Comparison of ENCODE assay signal across 24 cellular contexts in genomic region chr5:118918232-118918631, GRCh38.
DNase-seq lines count a peak whose midpoint lies in the region; ATAC-seq lines count a peak whose summit lies in the region.
"Had no signal": no experiment of that assay in that cellular context is flagged by ENCODE, and none has a peak within 500 bp of the region (broad histone marks: within the 10 kb centered on the region; RNA-seq: fewer than 3 reads in every experiment).

No MANE protein-coding gene starts in this region.

- H3K9me3 Mint-ChIP-seq in stimulated activated naive CD8-positive, alpha-beta T cell treated with anti-CD3 and anti-CD28 coated beads, Interleukin-15, amount 100 ng/mL, for 72 hours = no peaks in the 10 kb centered on the region
- H3K9me3 Mint-ChIP-seq: CD4-positive, CD25-positive, alpha-beta regulatory T cell; T-helper 2 cell treated with Interferon-gamma antibody and Interleukin-4, amounts not matched to agents 5 μg/mL and 100 μg/mL, for 36 hours had no signal

- no peaks in the 10 kb centered on the region for H3K27me3 Mint-ChIP-seq in stimulated activated naive CD8-positive, alpha-beta T cell treated with anti-CD3 and anti-CD28 coated beads, Interleukin-15, amount 100 ng/mL, for 72 hours
- H3K27me3 Mint-ChIP-seq: CD4-positive, CD25-positive, alpha-beta regulatory T cell had no signal

- in situ Hi-C loops in Caki2 (cut with HindIII; ENCODE audit: low pct_unique_long_range_greater_than_20kb, low sequenced_read_pairs) = no loop called here

- H3K27ac Mint-ChIP-seq in stimulated activated naive CD8-positive, alpha-beta T cell treated with anti-CD3 and anti-CD28 coated beads, Interleukin-15, amount 100 ng/mL, for 72 hours = no peak overlapping the region
- H3K27ac Mint-ChIP-seq: CD4-positive, CD25-positive, alpha-beta regulatory T cell; T-helper 2 cell treated with Interferon-gamma antibody and Interleukin-4, amounts not matched to agents 5 μg/mL and 100 μg/mL, for 36 hours had no signal

- H3K4me1 Mint-ChIP-seq in stimulated activated naive CD8-positive, alpha-beta T cell treated with anti-CD3 and anti-CD28 coated beads, Interleukin-15, amount 100 ng/mL, for 72 hours = no peaks in the 10 kb centered on the region
- H3K4me1 Mint-ChIP-seq: CD4-positive, CD25-positive, alpha-beta regulatory T cell had no signal

- DNase-seq in Caki2 (ENCODE audit: low read depth) = peak; percentile 37
- DNase-seq in RKO (ENCODE audit: low spot score) = peak; percentile 14
- no peak for DNase-seq in stimulated activated naive CD8-positive, alpha-beta T cell treated with anti-CD3 and anti-CD28 coated beads, Interleukin-15, amount 100 ng/mL, for 72 hours
- DNase-seq in stimulated activated CD8-positive, alpha-beta memory T cell treated with anti-CD3 and anti-CD28 coated beads, Interleukin-4, amount 100 ng/mL, for 48 hours = no peak
- no peak for DNase-seq in 8988T
- DNase-seq: BE2C; CD4-positive, CD25-positive, alpha-beta regulatory T cell; COR-L47; IMR-90; Kasumi-1; MG63; NCI-H1048; NCI-H1436; NCI-H1930; NCI-H226; NCI-H526 treated with DMSO at 0.1 percent for 48 hours; NK-92 treated with Interleukin-12 subunit alpha and Interleukin-12 subunit beta, amount 100 ng/mL, for 24 hours; Peyer's patch; Right ventricle myocardium superior; SK-N-SH had no signal

- peak; percentile 65 for ATAC-seq in GM19025 (IDR thresholded peaks at IDR 0.05; ENCODE audit: low read depth, unreplicated experiment)
- peak; percentile 66 for ATAC-seq in HG03025 (IDR thresholded peaks at IDR 0.05; ENCODE audit: low FRiP score, unreplicated experiment)
- ATAC-seq in GM19023 (IDR thresholded peaks at IDR 0.05; ENCODE audit: unreplicated experiment) = no peak
- ATAC-seq in stimulated activated naive CD8-positive, alpha-beta T cell treated with anti-CD3 and anti-CD28 coated beads, Interleukin-15, amount 100 ng/mL, for 72 hours = no peak

- H3K4me3 Mint-ChIP-seq in stimulated activated naive CD8-positive, alpha-beta T cell treated with anti-CD3 and anti-CD28 coated beads, Interleukin-15, amount 100 ng/mL, for 72 hours = no peak overlapping the region
- H3K4me3 Mint-ChIP-seq: CD4-positive, CD25-positive, alpha-beta regulatory T cell; T-helper 2 cell treated with Interferon-gamma antibody and Interleukin-4, amounts not matched to agents 5 μg/mL and 100 μg/mL, for 36 hours had no signal

Comparison
In these comparisons a context has a peak if more than half of its experiments do, and no peak if none do; other contexts are left out.
1. DNase-seq: peak in Caki2 (single experiment) and RKO (single experiment); none in stimulated activated naive CD8-positive, alpha-beta T cell treated with anti-CD3 and anti-CD28 coated beads, Interleukin-15, amount 100 ng/mL, for 72 hours (0 of 2), stimulated activated CD8-positive, alpha-beta memory T cell treated with anti-CD3 and anti-CD28 coated beads, Interleukin-4, amount 100 ng/mL, for 48 hours (single experiment) and 8988T (single experiment).
2. ATAC-seq: peak in GM19025 (single experiment) and HG03025 (single experiment); none in GM19023 (single experiment) and stimulated activated naive CD8-positive, alpha-beta T cell treated with anti-CD3 and anti-CD28 coated beads, Interleukin-15, amount 100 ng/mL, for 72 hours (single experiment).